23 cellular contexts compared by ENCODE assay signal in genomic region chr9:82526629-82527028, GRCh38.
A peak's percentile ranks its signal among the peaks of the same experiment; 100 is the strongest.
DNase-seq lines count a peak whose midpoint lies in the region; ATAC-seq and TF ChIP-seq lines count a peak whose summit lies in the region.
"Had no signal": no experiment of that assay in that cellular context is flagged by ENCODE, and none has a peak within 500 bp of the region (broad histone marks: within the 10 kb centered on the region; RNA-seq: fewer than 3 reads in every experiment).

No MANE protein-coding gene starts in this region.

- H3K4me3 ChIP-seq in dorsolateral prefrontal cortex: no peak overlapping the region
- H3K4me3 ChIP-seq: A549; BLaER1 treated with 17β-estradiol and CSF1 and Interleukin-3, amounts not matched to agents 10 nM and 100 nM; HAP-1 had no signal

- H3K27ac ChIP-seq in dorsolateral prefrontal cortex: no peak overlapping the region
- H3K27ac ChIP-seq in temporal lobe (ENCODE audit: low read depth, low read length): peak overlapping the region; percentile 44
- H3K27ac ChIP-seq: A549; BLaER1 treated with 17β-estradiol and CSF1 and Interleukin-3, amounts not matched to agents 10 nM and 100 nM had no signal

- no peaks in the 10 kb centered on the region for H3K27me3 ChIP-seq in dorsolateral prefrontal cortex
- H3K27me3 ChIP-seq: BE2C; BLaER1 treated with 17β-estradiol and CSF1 and Interleukin-3, amounts not matched to agents 10 nM and 100 nM had no signal

- peak; percentile 25 for DNase-seq in NCI-H2171 treated with DMSO at 0.1 percent for 48 hours (lab: John Stamatoyannopoulos, UW)
- no peak for DNase-seq in NCI-H2171 (lab: John Stamatoyannopoulos, UW)
- DNase-seq in dorsolateral prefrontal cortex: peak in 8 of 10 donors; percentile 4 to 73 (median 41)
- DNase-seq in occipital lobe (lab: John Stamatoyannopoulos, UW): peak; percentile 7
- no peak for DNase-seq in NCI-H146 treated with DMSO at 0.1 percent for 48 hours (lab: John Stamatoyannopoulos, UW; ENCODE audit: unreplicated experiment)
- no peak for DNase-seq in GDM1 (lab: John Stamatoyannopoulos, UW)
- DNase-seq: 8988T; ACHN; AML-193; BE2C; CD4-positive, alpha-beta T cell; CD8-positive, alpha-beta memory T cell; DMS 273 treated with DMSO at 0.1 percent for 48 hours; DMS79; EL; GF-D8; GOT3; HFFc6 had no signal

- intact Hi-C loops in dorsolateral prefrontal cortex (cut with DNase I): no loop called here

- TF ChIP-seq CTCF in dorsolateral prefrontal cortex (IDR thresholded peaks at IDR 0.05 in 54 of 56, conservative IDR thresholded peaks at IDR 0.05 in 2 of 56; ENCODE audit: low read depth in 1 of 56, partially characterized antibody in 56 of 56): no peak

- ATAC-seq in GM18517 (IDR thresholded peaks at IDR 0.05; ENCODE audit: unreplicated experiment): no peak
- ATAC-seq: A549 had no signal

Comparison
In these comparisons a context has a peak if more than half of its experiments do, and no peak if none do; other contexts are left out.
1. DNase-seq: peak in NCI-H2171 treated with DMSO at 0.1 percent for 48 hours (single experiment), dorsolateral prefrontal cortex (8 of 10) and occipital lobe (single experiment); none in NCI-H2171 (single experiment), NCI-H146 treated with DMSO at 0.1 percent for 48 hours (single experiment) and GDM1 (single experiment).